Comparison of ENCODE assay signal across 1 cellular context in genomic region chr7:136069840-136070529, GRCh38.
TF ChIP-seq lines count a peak whose summit lies in the region.

No MANE protein-coding gene starts in this region.

TF ChIP-seq in K562, 482 proteins besides CTCF, POLR2A, EP300 and RAD21 (continued from another document):
- TF ChIP-seq ATF3 (IDR thresholded peaks at IDR 0.05) (peak; percentile 76), ATF3 (CRISPR knock-in tag; conservative IDR thresholded peaks at IDR 0.05) (no peak), KLF10 (CRISPR knock-in tag; IDR thresholded peaks at IDR 0.05) (no peak), ZNF512 (tag; IDR thresholded peaks at IDR 0.05) (no peak), POLR2H (tag; IDR thresholded peaks at IDR 0.05; ENCODE audit: low read depth) (0 out of 2 replicates have a peak, but pooled peaks have one; percentile 37), NFATC3 (IDR thresholded peaks at IDR 0.05) (no peak), SMAD2 (IDR thresholded peaks at IDR 0.05; ENCODE audit: low read depth, low read length) (no peak), TRIM24 (IDR thresholded peaks at IDR 0.05) (peak; percentile 28 to 44; a peak in 2 of 4 replicates), IRF9 (tag; IDR thresholded peaks at IDR 0.05) (no peak), PTRF (tag; IDR thresholded peaks at IDR 0.05) (no peak), CEBPG (CRISPR knock-in tag; IDR thresholded peaks at IDR 0.05) (no peak), CEBPG (tag; conservative IDR thresholded peaks at IDR 0.05 in 1 of 2, IDR thresholded peaks at IDR 0.05 in 1 of 2) (peak; percentile 59 to 87), CCNT2 (IDR thresholded peaks at IDR 0.05; ENCODE audit: borderline replicate concordance, extremely low read depth, insufficient read length, low read depth, low read length) (no peak)
